In the genomic region with DNA sequence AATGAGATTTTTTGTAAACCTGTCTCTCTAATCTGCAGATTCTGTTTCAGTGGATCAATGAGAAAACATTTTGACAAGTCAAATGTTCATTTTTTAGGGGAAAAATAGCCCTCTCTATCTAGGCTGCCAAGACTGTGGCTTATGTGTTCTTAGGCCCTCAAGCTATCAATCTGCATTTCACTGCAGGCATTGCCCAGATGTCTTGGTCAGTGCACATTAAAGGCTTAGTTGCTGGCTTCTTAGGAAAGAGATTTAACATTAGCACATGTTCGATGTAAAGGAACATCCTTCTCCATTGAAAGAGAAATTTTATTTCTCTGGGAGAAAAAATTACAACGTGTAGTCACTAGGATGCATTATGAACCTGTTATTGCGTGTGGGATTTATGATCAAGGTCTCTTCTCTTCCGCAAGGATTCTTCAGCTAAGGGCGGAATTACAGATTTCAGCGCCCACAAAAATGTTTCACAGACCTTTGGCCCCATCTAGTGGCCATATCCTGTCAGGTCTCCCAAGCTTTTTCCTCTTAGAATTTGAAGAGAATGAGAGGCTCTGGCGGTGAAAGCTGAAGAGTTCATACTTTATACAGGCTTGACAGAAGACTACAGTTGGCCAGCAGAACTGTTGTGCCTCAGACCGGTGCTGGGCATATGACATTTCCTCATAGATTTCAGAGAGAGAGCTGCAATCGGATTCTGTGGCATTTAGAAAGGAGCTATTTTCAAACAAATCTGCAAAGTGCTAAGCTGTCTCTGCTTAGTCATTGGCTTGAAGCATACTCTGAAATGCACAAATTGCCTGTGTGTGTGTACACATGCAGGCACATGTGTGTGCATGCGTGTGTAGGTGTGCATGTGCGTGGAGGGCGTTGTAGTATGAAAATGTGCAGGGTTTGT, we compare ENCODE assay signal across 8 cellular contexts.
DNase-seq lines count a peak whose midpoint lies in the region; ATAC-seq and TF ChIP-seq lines count a peak whose summit lies in the region.

No MANE protein-coding gene starts in this region.

- no peaks in the 10 kb centered on the region for H3K27me3 ChIP-seq in Caco-2 (replicated peaks; ENCODE audit: control insufficient read depth, insufficient read depth, low read length)
- H3K27me3 ChIP-seq in naive thymus-derived CD4-positive, alpha-beta T cell (ENCODE audit: control insufficient read depth in 2 of 2, insufficient read depth in 2 of 2, low read length in 2 of 2): no peaks in the 10 kb centered on the region
- H3K27me3 ChIP-seq in testis: no peaks in the 10 kb centered on the region

- H3K27me3 Mint-ChIP-seq in Caco-2 (ENCODE audit: insufficient read depth, unreplicated experiment): no peaks in the 10 kb centered on the region
- peaks cover 13 to 28% (median 23%) of the 10 kb centered on the region in 5 donors for H3K27me3 Mint-ChIP-seq in naive thymus-derived CD4-positive, alpha-beta T cell

- H3K36me3 ChIP-seq in Caco-2 (ENCODE audit: control insufficient read depth, insufficient read depth, low read length) (no peaks in the 10 kb centered on the region), testis (ENCODE audit: low read depth, missing control alignments) (no peaks in the 10 kb centered on the region)
- no peaks in the 10 kb centered on the region for H3K36me3 ChIP-seq in naive thymus-derived CD4-positive, alpha-beta T cell (ENCODE audit: control insufficient read depth in 2 of 3, insufficient read depth in 3 of 3, low read length in 3 of 3)

- POLR2A ChIA-PET in Caco-2 (lab: Charles Lee): no interaction called here
- POLR2A ChIA-PET in naive thymus-derived CD4-positive, alpha-beta T cell (lab: Charles Lee): no interaction called here

- H3K4me3 ChIP-seq in Caco-2 (ENCODE audit: low read depth, low read length): no peak overlapping the region
- no peak overlapping the region for H3K4me3 ChIP-seq in naive thymus-derived CD4-positive, alpha-beta T cell (ENCODE audit: low read length)
- H3K4me3 ChIP-seq in testis: no peak overlapping the region

- H3K4me1 ChIP-seq in Caco-2 (peaks cover 12% of the 10 kb centered on the region), testis (no peaks in the 10 kb centered on the region)
- no peaks in the 10 kb centered on the region for H3K4me1 ChIP-seq in naive thymus-derived CD4-positive, alpha-beta T cell (ENCODE audit: control insufficient read depth in 2 of 2, insufficient read depth in 2 of 2, low read length in 2 of 2)

- peak; percentile 33 for ATAC-seq in GM19468 (IDR thresholded peaks at IDR 0.05; ENCODE audit: extremely low read depth, unreplicated experiment)
- ATAC-seq in esophagus mucosa: peak; percentile 74
- ATAC-seq in naive thymus-derived CD4-positive, alpha-beta T cell: peak; percentile 64

- intact Hi-C loops in Caco-2 (cut with micrococcal nuclease; ENCODE audit: unreplicated experiment): loop anchor here (1.0 to 10.0 kb wide), 12 partner anchors 35 to 1051 kb away; no protein-coding TSS in a partner anchor
- intact Hi-C loops in naive thymus-derived CD4-positive, alpha-beta T cell (cut with micrococcal nuclease): loop anchor here (2.0 to 5.0 kb wide), 4 partner anchors 190 to 834 kb away; no protein-coding TSS in a partner anchor
- intact Hi-C loops in testis (cut with DNase I; ENCODE audit: low total_unique reads): no loop called here

- BruUV-seq in Caco-2 (replicated peaks; lab: Mats Ljungman, UMichigan): no TSS peak

- H3K27ac ChIP-seq in naive thymus-derived CD4-positive, alpha-beta T cell (ENCODE audit: low read depth, low read length): no peak overlapping the region
- H3K27ac ChIP-seq in testis: no peak overlapping the region

- H3K27ac Mint-ChIP-seq in Caco-2 (ENCODE audit: unreplicated experiment): no peak overlapping the region
- H3K27ac Mint-ChIP-seq in naive thymus-derived CD4-positive, alpha-beta T cell: no peak overlapping the region

- CTCF ChIA-PET in Caco-2 (lab: Charles Lee): interaction anchor here (0.6 to 1.7 kb wide), 16 partner anchors 33 to 836 kb away, joined by 3 to 39 read pairs (median 4); a partner anchor contains a TSS
- CTCF ChIA-PET in naive thymus-derived CD4-positive, alpha-beta T cell (lab: Charles Lee): interaction anchor here (0.5 to 1.5 kb wide), 3 partner anchors 8 to 367 kb away, joined by 3 to 4 read pairs (median 3); no protein-coding TSS in a partner anchor

- H3K4me3 Mint-ChIP-seq in Caco-2 (ENCODE audit: unreplicated experiment): no peak overlapping the region
- no peak overlapping the region for H3K4me3 Mint-ChIP-seq in naive thymus-derived CD4-positive, alpha-beta T cell

- H3K36me3 Mint-ChIP-seq in Caco-2 (ENCODE audit: insufficient read depth, unreplicated experiment): no peaks in the 10 kb centered on the region
- no peaks in the 10 kb centered on the region for H3K36me3 Mint-ChIP-seq in naive thymus-derived CD4-positive, alpha-beta T cell

- H3K4me1 Mint-ChIP-seq in Caco-2 (ENCODE audit: low read depth, unreplicated experiment): peaks cover 7% of the 10 kb centered on the region
- H3K4me1 Mint-ChIP-seq in naive thymus-derived CD4-positive, alpha-beta T cell: no peaks in the 10 kb centered on the region

- H3K9me3 ChIP-seq in Caco-2: no peaks in the 10 kb centered on the region
- no peaks in the 10 kb centered on the region for H3K9me3 ChIP-seq in naive thymus-derived CD4-positive, alpha-beta T cell (ENCODE audit: control insufficient read depth in 2 of 3, low read length in 3 of 3)
- no peaks in the 10 kb centered on the region for H3K9me3 ChIP-seq in testis

- H3K9me3 Mint-ChIP-seq in Caco-2 (ENCODE audit: unreplicated experiment): no peaks in the 10 kb centered on the region
- H3K9me3 Mint-ChIP-seq in naive thymus-derived CD4-positive, alpha-beta T cell: no peaks in the 10 kb centered on the region

- TF ChIP-seq CTCF in Caco-2 (IDR thresholded peaks at IDR 0.05; ENCODE audit: insufficient read depth in 1 of 2, low read depth in 1 of 2, low read length in 1 of 2, severe bottlenecking in 1 of 2, unreplicated experiment in 1 of 2) (peak; percentile 70 to 80), testis (IDR thresholded peaks at IDR 0.05) (peak; percentile 79 to 85 (median 84))

- peak; percentile 62 to 78 for DNase-seq in Caco-2
- DNase-seq in HS-5 (ENCODE audit: low read depth): peak; percentile 50
- DNase-seq in NCI-H82 treated with DMSO at 0.1 percent for 48 hours (lab: John Stamatoyannopoulos, UW; ENCODE audit: unreplicated experiment): peak; percentile 85
- peak; percentile 0 to 2 for DNase-seq in activated CD8-positive, alpha-beta memory T cell treated with anti-CD3 and anti-CD28 coated beads for 4 hours (ENCODE audit: low read depth in 2 of 2)
- peak in 8 of 9 donors; percentile 8 to 36 (median 24) for DNase-seq in naive thymus-derived CD4-positive, alpha-beta T cell
- DNase-seq in testis: peak; percentile 80

- no peak for TF ChIP-seq POLR2A in testis (IDR thresholded peaks at IDR 0.05)

- WGBS in testis, 2 donors: 4 to 16% methylated on average over 12 of the region's 12 CpGs

Comparison
In these comparisons a context has a peak if more than half of its experiments do, and no peak if none do; other contexts are left out.
1. DNase-seq: peak in every context shown above with its lines; median percentile 85 in NCI-H82 treated with DMSO at 0.1 percent for 48 hours; 80 in testis; 70 in Caco-2; 50 in HS-5; 24 in naive thymus-derived CD4-positive, alpha-beta T cell; 1 in activated CD8-positive, alpha-beta memory T cell treated with anti-CD3 and anti-CD28 coated beads for 4 hours.